Comparison of ENCODE assay signal across 25 cellular contexts in genomic region chr5:181200816-181201215, GRCh38. TPM values are rescaled to one million over a fixed set of nuclear protein-coding genes. Genes with fewer than 3 reads are reported as not detected.
DNase-seq lines count a peak whose midpoint lies in the region; ATAC-seq and TF ChIP-seq lines count a peak whose summit lies in the region.
"Had no signal": no experiment of that assay in that cellular context is flagged by ENCODE, and none has a peak within 500 bp of the region (broad histone marks: within the 10 kb centered on the region; RNA-seq: fewer than 3 reads in every experiment).

No MANE protein-coding gene starts in this region.

- peaks cover 60% of the 10 kb centered on the region for H3K4me1 ChIP-seq in OCI-LY7 (ENCODE audit: insufficient read depth, low read length, poor library complexity, severe bottlenecking)
- H3K4me1 ChIP-seq in neural progenitor cell, result peaks cover 27% of the 10 kb centered on the region
- H3K4me1 ChIP-seq: SJCRH30 had no signal

- no peaks in the 10 kb centered on the region for H3K36me3 Mint-ChIP-seq in neural progenitor cell
- H3K36me3 Mint-ChIP-seq in stimulated activated memory B cell treated with anti-CD40 and anti-IgM and Interleukin-4, amounts not matched to agents 10 μg/mL and 1 μg/mL and 100 μg/mL, for 72 hours, result no peaks in the 10 kb centered on the region
- H3K36me3 Mint-ChIP-seq: T-cell had no signal

- H3K9me2 ChIP-seq in OCI-LY7 (ENCODE audit: insufficient read depth, low read length), result no peaks in the 10 kb centered on the region

- H3K27me3 ChIP-seq in H7 (ENCODE audit: control insufficient read depth, insufficient read depth, low read length), result peaks cover 45% of the 10 kb centered on the region
- H3K27me3 ChIP-seq in neural progenitor cell, result peaks cover 86% of the 10 kb centered on the region
- H3K27me3 ChIP-seq: Peyer's patch, SJCRH30 had no signal

- H3F3A ChIP-seq in neural progenitor cell (ENCODE audit: low read depth), result peaks cover 18% of the 10 kb centered on the region

- POLR2A ChIA-PET in OCI-LY7 (lab: Charles Lee), result interaction anchor here (1.5 kb wide), 1 partner anchor 11 kb away, joined by 6 read pairs; no protein-coding TSS in a partner anchor

- DNase-seq in H7, result peak; percentile 69
- peak; percentile 53 for DNase-seq in OCI-LY7 (ENCODE audit: low spot score)
- peak; percentile 6 for DNase-seq in neural progenitor cell (ENCODE audit: low spot score)
- DNase-seq in 8988T, result no peak
- DNase-seq in germinal center (ENCODE audit: low spot score), result no peak
- DNase-seq: Caco-2; CD4-positive, alpha-beta memory T cell; DMS 273 treated with DMSO at 0.1 percent for 48 hours; DND-41; HCEC 1CT; NCI-H1694; NCI-H2081; NCI-H2171 treated with DMSO at 0.1 percent for 48 hours; NCI-H524 treated with DMSO at 0.1 percent for 48 hours; NCI-H82; Peyer's patch; SJCRH30; T-cell had no signal

- H3K4me3 ChIP-seq in H7 (ENCODE audit: insufficient read depth, low read depth, low read length), result no peak overlapping the region
- no peak overlapping the region for H3K4me3 ChIP-seq in OCI-LY7 (ENCODE audit: low read depth, low read length, poor library complexity, severe bottlenecking)
- H3K4me3 ChIP-seq in neural progenitor cell, result no peak overlapping the region
- H3K4me3 ChIP-seq: BLaER1, Peyer's patch, SJCRH30 had no signal

- no peak for TF ChIP-seq CTCF in OCI-LY7 (conservative IDR thresholded peaks at IDR 0.05; ENCODE audit: low read length)
- no peak for TF ChIP-seq CTCF in neural progenitor cell (IDR thresholded peaks at IDR 0.05)

- no peaks in the 10 kb centered on the region for H3K9me3 Mint-ChIP-seq in neural progenitor cell
- H3K9me3 Mint-ChIP-seq in stimulated activated memory B cell treated with anti-CD40 and anti-IgM and Interleukin-4, amounts not matched to agents 10 μg/mL and 1 μg/mL and 100 μg/mL, for 72 hours, result no peaks in the 10 kb centered on the region
- H3K9me3 Mint-ChIP-seq: T-cell had no signal

- BruUV-seq in OCI-LY7 (replicated peaks; lab: Mats Ljungman, UMichigan), result no TSS peak

- H3K9ac ChIP-seq in neural progenitor cell, result no peak overlapping the region
- H3K9ac ChIP-seq: BLaER1 had no signal

- intact Hi-C loops in OCI-LY7 (cut with micrococcal nuclease; ENCODE audit: unreplicated experiment), result no loop called here

- H3K9me3 ChIP-seq in OCI-LY7 (ENCODE audit: low read length) (no peaks in the 10 kb centered on the region), neural progenitor cell (ENCODE audit: low read depth) (no peaks in the 10 kb centered on the region)
- H3K9me3 ChIP-seq: BLaER1, Caco-2, Peyer's patch, SJCRH30 had no signal

- H3K36me3 ChIP-seq in H7 (replicated peaks; ENCODE audit: control insufficient read depth, insufficient read depth, low read length) (no peaks in the 10 kb centered on the region), OCI-LY7 (ENCODE audit: insufficient read depth, low read length) (no peaks in the 10 kb centered on the region), neural progenitor cell (no peaks in the 10 kb centered on the region)
- H3K36me3 ChIP-seq: BLaER1, Peyer's patch, SJCRH30 had no signal

- H3K4me1 Mint-ChIP-seq in neural progenitor cell, result peaks cover 33% of the 10 kb centered on the region
- H3K4me1 Mint-ChIP-seq in stimulated activated memory B cell treated with anti-CD40 and anti-IgM and Interleukin-4, amounts not matched to agents 10 μg/mL and 1 μg/mL and 100 μg/mL, for 72 hours, result peaks cover 66% of the 10 kb centered on the region

- H3K27me3 Mint-ChIP-seq in neural progenitor cell (ENCODE audit: insufficient read depth, low read depth), result peaks cover 56% of the 10 kb centered on the region
- H3K27me3 Mint-ChIP-seq in stimulated activated memory B cell treated with anti-CD40 and anti-IgM and Interleukin-4, amounts not matched to agents 10 μg/mL and 1 μg/mL and 100 μg/mL, for 72 hours, result peaks cover 5% of the 10 kb centered on the region

- no peak overlapping the region for H3K27ac Mint-ChIP-seq in neural progenitor cell
- H3K27ac Mint-ChIP-seq in stimulated activated memory B cell treated with anti-CD40 and anti-IgM and Interleukin-4, amounts not matched to agents 10 μg/mL and 1 μg/mL and 100 μg/mL, for 72 hours, result peak overlapping the region; percentile 83

- H3K79me2 ChIP-seq in OCI-LY7 (ENCODE audit: insufficient read depth, low read depth, low read length), result no peaks in the 10 kb centered on the region
- H3K79me2 ChIP-seq in neural progenitor cell (ENCODE audit: low read depth), result no peaks in the 10 kb centered on the region

- no peak overlapping the region for H3K4me3 Mint-ChIP-seq in neural progenitor cell
- H3K4me3 Mint-ChIP-seq in stimulated activated memory B cell treated with anti-CD40 and anti-IgM and Interleukin-4, amounts not matched to agents 10 μg/mL and 1 μg/mL and 100 μg/mL, for 72 hours, result no peak overlapping the region
- H3K4me3 Mint-ChIP-seq: T-cell had no signal

- H3K4me2 ChIP-seq in OCI-LY7 (ENCODE audit: low read length) (peak overlapping the region; percentile 44), neural progenitor cell (no peak overlapping the region)
- H3K4me2 ChIP-seq: BLaER1 had no signal

- H4K20me1 ChIP-seq in OCI-LY7 (ENCODE audit: insufficient read depth, low read length), result no peaks in the 10 kb centered on the region
- peaks cover 16% of the 10 kb centered on the region for H4K20me1 ChIP-seq in neural progenitor cell (ENCODE audit: low read depth)

- H2AFZ ChIP-seq in OCI-LY7 (ENCODE audit: low read length) (peak overlapping the region; percentile 61; the same call in 1 of the 2 replicates), neural progenitor cell (replicated peaks) (no peak overlapping the region)

- no peak for ATAC-seq in stimulated activated memory B cell treated with anti-CD40 and anti-IgM and Interleukin-4, amounts not matched to agents 10 μg/mL and 1 μg/mL and 100 μg/mL, for 72 hours
- no peak for ATAC-seq in GM19023 (IDR thresholded peaks at IDR 0.05; ENCODE audit: unreplicated experiment)
- ATAC-seq: T-cell had no signal

- H3K27ac ChIP-seq in OCI-LY7 (ENCODE audit: low read depth, low read length, poor library complexity, severe bottlenecking) (no peak overlapping the region), neural progenitor cell (no peak overlapping the region)
- H3K27ac ChIP-seq: BLaER1, Peyer's patch, SJCRH30 had no signal

- CTCF ChIA-PET in OCI-LY7 (lab: Charles Lee; ENCODE audit: unreplicated experiment), result no interaction called here

RNA-seq across cellular contexts. Expression of gene TRIM7, which starts 4.2 kb away (rescaled TPM):
- total RNA-seq in H7 (2014; rRNA removed; shearing (Covaris generic)), result 0.07 and 0.92 TPM in 2 replicates
- total RNA-seq in OCI-LY7 (2014; rRNA removed; shearing (Covaris generic)), result 0.22 and 0.44 TPM in 2 replicates
- total RNA-seq in OCI-LY7 (2022) (1.8 and 2.2 TPM in 2 replicates), neural progenitor cell (ENCODE audit: low replicate concordance) (not detected in 2 replicates)
- total RNA-seq: A673 had no signal

RNA-seq across cellular contexts. Expression of gene TRIM41, which starts 22.3 kb away (rescaled TPM):
- 13.6 and 19.8 TPM in 2 replicates for total RNA-seq in H7 (2014; rRNA removed; shearing (Covaris generic))
- 30.2 and 30.4 TPM in 2 replicates for total RNA-seq in OCI-LY7 (2014; rRNA removed; shearing (Covaris generic))
- 68.2 and 73.4 TPM in 2 replicates for total RNA-seq in OCI-LY7 (2022)
- total RNA-seq in neural progenitor cell (ENCODE audit: low replicate concordance), result 8.1 and 24.2 TPM in 2 replicates

RNA-seq across cellular contexts. Expression of gene RACK1, which starts 42.9 kb away (rescaled TPM):
- total RNA-seq in H7 (2014; rRNA removed; shearing (Covaris generic)), result 5,491 and 6,126 TPM in 2 replicates
- 4,583 and 5,614 TPM in 2 replicates for total RNA-seq in OCI-LY7 (2014; rRNA removed; shearing (Covaris generic))
- total RNA-seq in OCI-LY7 (2022), result 2,077 and 2,357 TPM in 2 replicates
- total RNA-seq in neural progenitor cell (ENCODE audit: low replicate concordance), result 2,816 and 3,567 TPM in 2 replicates

RNA-seq across cellular contexts. Expression of gene OR2V2, which starts 53.4 kb away (rescaled TPM):
- not detected in 2 replicates for total RNA-seq in H7 (2014; rRNA removed; shearing (Covaris generic))
- 0.06 and 0.23 TPM in 2 replicates for total RNA-seq in OCI-LY7 (2014; rRNA removed; shearing (Covaris generic))
- total RNA-seq in OCI-LY7 (2022) (not detected in 2 replicates), neural progenitor cell (ENCODE audit: low replicate concordance) (not detected in 2 replicates)
- total RNA-seq: A673; Caco-2; CD4-positive, alpha-beta memory T cell; G401; HT1080; M059J; Peyer's patch; SJCRH30; T-cell had no signal

Comparison
In these comparisons a context has a peak if more than half of its experiments do, and no peak if none do; other contexts are left out.
1. DNase-seq: peak in H7 (single experiment), OCI-LY7 (single experiment) and neural progenitor cell (single experiment); none in 8988T (single experiment) and germinal center (single experiment).